Comparison of ENCODE assay signal across 1 cellular context in genomic region chr2:38856165-38856564, GRCh38.
TF ChIP-seq lines count a peak whose summit lies in the region.

No MANE protein-coding gene starts in this region.

TF ChIP-seq in K562, 482 proteins besides CTCF, POLR2A, EP300 and RAD21 (continued from another document):
- TF ChIP-seq ZBTB26 (CRISPR knock-in tag; IDR thresholded peaks at IDR 0.05) = no peak
- TF ChIP-seq CEBPB (tag; IDR thresholded peaks at IDR 0.05) = peak; percentile 85
- TF ChIP-seq FOXK2 (conservative IDR thresholded peaks at IDR 0.05 in 1 of 2, IDR thresholded peaks at IDR 0.05 in 1 of 2; ENCODE audit: low read depth in 2 of 2) = no peak
- TF ChIP-seq KAT7 (CRISPR knock-in tag; IDR thresholded peaks at IDR 0.05; ENCODE audit: borderline replicate concordance) = no peak
- no peak for TF ChIP-seq CBX3 (IDR thresholded peaks at IDR 0.05; ENCODE audit: borderline replicate concordance in 1 of 2, low read length in 2 of 2)
- TF ChIP-seq MBD1 (CRISPR knock-in tag; IDR thresholded peaks at IDR 0.05) = no peak
- TF ChIP-seq ZBTB2 (IDR thresholded peaks at IDR 0.05) = no peak
- no peak for TF ChIP-seq ELF2 (CRISPR knock-in tag; IDR thresholded peaks at IDR 0.05)
- no peak for TF ChIP-seq ARID3A (IDR thresholded peaks at IDR 0.05; ENCODE audit: borderline replicate concordance, low read depth, low read length)
- TF ChIP-seq CEBPG (CRISPR knock-in tag; IDR thresholded peaks at IDR 0.05) = peak; percentile 11; the same call in 1 of the 2 replicates
- peak; percentile 51 to 85 for TF ChIP-seq CEBPG (tag; conservative IDR thresholded peaks at IDR 0.05 in 1 of 2, IDR thresholded peaks at IDR 0.05 in 1 of 2)
